Comparison of ENCODE assay signal across 11 cellular contexts in the genomic region with DNA sequence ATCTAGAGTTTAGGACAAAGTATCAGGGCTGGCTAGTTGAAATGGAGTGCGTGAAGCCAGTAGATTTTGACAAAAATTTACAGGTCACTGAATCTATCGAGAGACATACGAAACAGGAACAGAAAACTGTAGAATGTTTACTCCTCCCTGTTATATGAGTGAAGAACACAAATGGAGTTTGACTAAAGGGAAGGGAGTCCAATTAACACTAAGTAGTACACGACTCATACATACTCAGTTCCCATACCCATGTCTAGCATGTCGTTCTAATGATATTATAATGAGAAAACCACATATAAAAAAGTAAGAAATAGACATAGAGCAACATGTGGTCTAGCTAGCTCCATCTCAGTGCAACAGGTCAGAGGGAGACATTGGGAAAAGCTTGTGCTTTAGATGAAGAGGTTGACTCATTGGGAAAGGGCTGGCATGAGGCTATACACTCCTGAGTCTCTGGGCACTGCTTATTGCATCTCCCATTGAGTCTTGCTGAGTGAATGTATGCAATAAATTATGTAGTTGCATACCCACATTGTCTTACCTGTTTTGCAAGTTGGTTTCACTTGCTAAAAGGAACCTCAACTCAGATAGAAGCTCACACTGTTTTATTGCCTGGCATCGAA. TPM values are rescaled to one million over a fixed set of nuclear protein-coding genes. Genes with fewer than 3 reads are reported as not detected.
DNase-seq lines count a peak whose midpoint lies in the region; ATAC-seq and TF ChIP-seq lines count a peak whose summit lies in the region.
"Had no signal": no experiment of that assay in that cellular context is flagged by ENCODE, and none has a peak within 500 bp of the region (broad histone marks: within the 10 kb centered on the region; RNA-seq: fewer than 3 reads in every experiment).

No MANE protein-coding gene starts in this region.

- ATAC-seq in GM18519 (IDR thresholded peaks at IDR 0.05; ENCODE audit: low FRiP score, unreplicated experiment) (peak; percentile 55), GM21528 (IDR thresholded peaks at IDR 0.05; ENCODE audit: low FRiP score, unreplicated experiment) (peak; percentile 78), HG03442 (IDR thresholded peaks at IDR 0.05; ENCODE audit: unreplicated experiment) (peak; percentile 56), lower lobe of right lung (no peak), body of pancreas (no peak)
- ATAC-seq: gastroesophageal sphincter, sciatic nerve had no signal

- TF ChIP-seq CTCF in lower lobe of right lung (IDR thresholded peaks at IDR 0.05) (no peak), Peyer's patch (IDR thresholded peaks at IDR 0.05) (no peak), body of pancreas (IDR thresholded peaks at IDR 0.05) (no peak)

- no peaks in the 10 kb centered on the region for H3K9me3 ChIP-seq in lower lobe of right lung
- H3K9me3 ChIP-seq in Peyer's patch, result no peaks in the 10 kb centered on the region
- H3K9me3 ChIP-seq in body of pancreas, result no peaks in the 10 kb centered on the region
- H3K9me3 ChIP-seq: gastroesophageal sphincter had no signal

- TF ChIP-seq POLR2A in Peyer's patch (IDR thresholded peaks at IDR 0.05), result no peak
- no peak for TF ChIP-seq POLR2A in body of pancreas (IDR thresholded peaks at IDR 0.05)

- H3K4me3 ChIP-seq in lower lobe of right lung (no peak overlapping the region), Peyer's patch (no peak overlapping the region), body of pancreas (no peak overlapping the region)
- H3K4me3 ChIP-seq: gastroesophageal sphincter had no signal

- DNase-seq in lower lobe of right lung, result no peak
- no peak for DNase-seq in Peyer's patch
- no peak for DNase-seq in NCI-H226
- no peak for DNase-seq in NCI-H2081 treated with DMSO at 0.1 percent for 48 hours (lab: John Stamatoyannopoulos, UW)
- no peak for DNase-seq in body of pancreas
- DNase-seq: NCI-H446 had no signal

- H3K27me3 ChIP-seq in lower lobe of right lung (ENCODE audit: low read depth) (no peaks in the 10 kb centered on the region), Peyer's patch (no peaks in the 10 kb centered on the region), body of pancreas (no peaks in the 10 kb centered on the region)
- H3K27me3 ChIP-seq: gastroesophageal sphincter had no signal

- H3K4me1 ChIP-seq in lower lobe of right lung, result peaks cover 46% of the 10 kb centered on the region
- H3K4me1 ChIP-seq in Peyer's patch, result peaks cover 0 to 28% (median 13%) of the 10 kb centered on the region in 4 donors
- H3K4me1 ChIP-seq in body of pancreas, result peaks cover 11% of the 10 kb centered on the region

- H3K27ac ChIP-seq in lower lobe of right lung (peak overlapping the region; percentile 13), Peyer's patch (peak overlapping the region in 2 of 4 donors; percentile 2 to 39), body of pancreas (no peak overlapping the region)

- 89 to 96% methylated on average over 6 of the region's 6 CpGs for WGBS in body of pancreas, 2 donors

- intact Hi-C loops in lower lobe of right lung (cut with DNase I) (no loop called here), body of pancreas (cut with DNase I) (no loop called here)

- H3K36me3 ChIP-seq in lower lobe of right lung, result peaks cover 89% of the 10 kb centered on the region
- peaks cover 0 to 40% (median 0%) of the 10 kb centered on the region in 3 donors for H3K36me3 ChIP-seq in Peyer's patch
- H3K36me3 ChIP-seq in body of pancreas (replicated peaks in 1 of 2; ENCODE audit: insufficient read depth in 1 of 2, low read depth in 2 of 2), result peaks cover 2 to 12% of the 10 kb centered on the region in 2 donors

RNA-seq across cellular contexts. Expression of a gene that starts 43.5 kb away (rescaled TPM):
- total RNA-seq in lower lobe of right lung, result 613 TPM
- 100 to 1,000 TPM in 3 of 4 donors, 10 to 100 TPM in 1; 71.6 to 412 (median 130) TPM for total RNA-seq in Peyer's patch
- total RNA-seq in body of pancreas, result 100 to 1,000 TPM; 266 to 433 TPM

Comparison
In these comparisons a context has a peak if more than half of its experiments do, and no peak if none do; other contexts are left out.
1. ATAC-seq: peak in GM18519 (single experiment), GM21528 (single experiment) and HG03442 (single experiment); none in lower lobe of right lung (0 of 2) and body of pancreas (single experiment).